Comparison of ENCODE assay signal across 1 cellular context in the genomic region with DNA sequence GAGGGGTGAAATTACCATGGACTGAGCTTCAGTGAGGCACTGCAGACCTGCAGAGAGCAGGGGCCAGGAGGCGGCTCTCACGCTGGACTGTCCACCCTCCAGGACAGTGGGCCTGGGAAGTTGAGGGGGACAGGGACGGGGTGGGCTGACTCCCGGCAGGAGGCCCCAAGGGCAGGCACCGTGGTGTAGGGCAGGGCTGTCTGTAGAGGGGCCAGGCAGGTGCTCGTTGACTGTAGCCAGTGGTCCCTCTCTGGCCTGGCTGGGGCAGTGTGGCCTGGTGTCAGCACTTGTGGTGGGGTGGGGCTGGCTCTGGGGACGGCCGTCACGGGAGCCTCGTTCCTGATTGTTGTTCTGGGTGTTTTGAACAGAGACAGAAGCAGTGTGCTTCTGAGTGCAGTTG.
TF ChIP-seq lines count a peak whose summit lies in the region.

No MANE protein-coding gene starts in this region.

TF ChIP-seq in H1, 55 proteins besides CTCF, POLR2A, EP300 and RAD21:
- no peak for TF ChIP-seq CBX5 (IDR thresholded peaks at IDR 0.05; ENCODE audit: low read depth, low read length)
- no peak for TF ChIP-seq GABPA (IDR thresholded peaks at IDR 0.05; ENCODE audit: borderline replicate concordance, insufficient read depth, low read length)
- TF ChIP-seq NANOG (IDR thresholded peaks at IDR 0.05; ENCODE audit: insufficient read depth, low read depth, low read length, poor library complexity, severe bottlenecking), result no peak
- TF ChIP-seq EGR1 (IDR thresholded peaks at IDR 0.05; ENCODE audit: borderline replicate concordance, low read depth, low read length), result no peak
